Comparison of ENCODE assay signal across 14 cellular contexts in genomic region chr7:127959770-127960169, GRCh38.
A peak's percentile ranks its signal among the peaks of the same experiment; 100 is the strongest.
DNase-seq lines count a peak whose midpoint lies in the region; ATAC-seq lines count a peak whose summit lies in the region.
"Had no signal": no experiment of that assay in that cellular context is flagged by ENCODE, and none has a peak within 500 bp of the region (broad histone marks: within the 10 kb centered on the region; RNA-seq: fewer than 3 reads in every experiment).

No MANE protein-coding gene starts in this region.

- peak overlapping the region; percentile 68 for H3K27ac Mint-ChIP-seq in activated CD4-positive, alpha-beta T cell treated with anti-CD3 and anti-CD28 coated beads, Interleukin-2, amount 10 ng/mL, durations not matched to agents 24 days and 14 days
- H3K27ac Mint-ChIP-seq in stimulated activated naive B cell treated with anti-CD40 and anti-IgM and Interleukin-4, amounts not matched to agents 10 μg/mL and 1 μg/mL and 100 μg/mL, for 72 hours, result peak overlapping the region; percentile 56
- H3K27ac Mint-ChIP-seq: CD8-positive, alpha-beta memory T cell had no signal

- no peaks in the 10 kb centered on the region for H3K27me3 Mint-ChIP-seq in activated CD4-positive, alpha-beta T cell treated with anti-CD3 and anti-CD28 coated beads, Interleukin-2, amount 10 ng/mL, durations not matched to agents 24 days and 14 days
- no peaks in the 10 kb centered on the region for H3K27me3 Mint-ChIP-seq in stimulated activated naive B cell treated with anti-CD40 and anti-IgM and Interleukin-4, amounts not matched to agents 10 μg/mL and 1 μg/mL and 100 μg/mL, for 72 hours
- H3K27me3 Mint-ChIP-seq: CD8-positive, alpha-beta memory T cell had no signal

- H3K9me3 Mint-ChIP-seq in activated CD4-positive, alpha-beta T cell treated with anti-CD3 and anti-CD28 coated beads, Interleukin-2, amount 10 ng/mL, durations not matched to agents 24 days and 14 days, result peaks cover 6% of the 10 kb centered on the region
- H3K9me3 Mint-ChIP-seq in stimulated activated naive B cell treated with anti-CD40 and anti-IgM and Interleukin-4, amounts not matched to agents 10 μg/mL and 1 μg/mL and 100 μg/mL, for 72 hours, result peaks cover 0 to 2% of the 10 kb centered on the region in 2 donors

- peaks cover 12% of the 10 kb centered on the region for H3K4me1 Mint-ChIP-seq in activated CD4-positive, alpha-beta T cell treated with anti-CD3 and anti-CD28 coated beads, Interleukin-2, amount 10 ng/mL, durations not matched to agents 24 days and 14 days
- peaks cover 14 to 26% of the 10 kb centered on the region in 2 donors for H3K4me1 Mint-ChIP-seq in stimulated activated naive B cell treated with anti-CD40 and anti-IgM and Interleukin-4, amounts not matched to agents 10 μg/mL and 1 μg/mL and 100 μg/mL, for 72 hours

- no peak for DNase-seq in activated CD4-positive, alpha-beta T cell treated with anti-CD3 and anti-CD28 coated beads, Interleukin-2, amount 10 ng/mL, durations not matched to agents 24 days and 14 days
- no peak for DNase-seq in activated CD4-positive, alpha-beta T cell treated with anti-CD3 and anti-CD28 coated beads for 4 hours
- no peak for DNase-seq in stimulated activated naive B cell treated with anti-CD40 and anti-IgM and Interleukin-4, amounts not matched to agents 10 μg/mL and 1 μg/mL and 100 μg/mL, for 72 hours
- DNase-seq in ecto neural progenitor cell (ENCODE audit: low spot score) (no peak), H4 (ENCODE audit: low spot score) (no peak), NCI-H446 (lab: John Stamatoyannopoulos, UW) (no peak)
- DNase-seq: activated T-cell treated with anti-CD3 and anti-CD28 coated beads, Interleukin-2, amount 50 U/mL, for 4 hours; CD8-positive, alpha-beta memory T cell; erythroblast; heart right ventricle; left colon; PC-9 had no signal

- intact Hi-C loops in activated CD4-positive, alpha-beta T cell treated with anti-CD3 and anti-CD28 coated beads, Interleukin-2, amount 10 ng/mL, durations not matched to agents 24 days and 14 days (cut with micrococcal nuclease), result no loop called here

- no peak overlapping the region for H3K4me3 Mint-ChIP-seq in activated CD4-positive, alpha-beta T cell treated with anti-CD3 and anti-CD28 coated beads, Interleukin-2, amount 10 ng/mL, durations not matched to agents 24 days and 14 days
- H3K4me3 Mint-ChIP-seq in stimulated activated naive B cell treated with anti-CD40 and anti-IgM and Interleukin-4, amounts not matched to agents 10 μg/mL and 1 μg/mL and 100 μg/mL, for 72 hours, result no peak overlapping the region
- H3K4me3 Mint-ChIP-seq: activated T-cell treated with anti-CD3 and anti-CD28 coated beads, Interleukin-2, amount 50 U/mL, for 4 hours; CD8-positive, alpha-beta memory T cell had no signal

- H3K36me3 Mint-ChIP-seq in activated CD4-positive, alpha-beta T cell treated with anti-CD3 and anti-CD28 coated beads, Interleukin-2, amount 10 ng/mL, durations not matched to agents 24 days and 14 days (ENCODE audit: low read depth), result peaks cover 29% of the 10 kb centered on the region
- peaks cover 33 to 48% of the 10 kb centered on the region in 2 donors for H3K36me3 Mint-ChIP-seq in stimulated activated naive B cell treated with anti-CD40 and anti-IgM and Interleukin-4, amounts not matched to agents 10 μg/mL and 1 μg/mL and 100 μg/mL, for 72 hours

- ATAC-seq in HG02610 (IDR thresholded peaks at IDR 0.05; ENCODE audit: unreplicated experiment), result peak; percentile 83
- peak; percentile 69 for ATAC-seq in HG03460 (IDR thresholded peaks at IDR 0.05; ENCODE audit: unreplicated experiment)
- ATAC-seq in stimulated activated naive B cell treated with anti-CD40 and anti-IgM and Interleukin-4, amounts not matched to agents 10 μg/mL and 1 μg/mL and 100 μg/mL, for 72 hours (replicated peaks), result peak; percentile 87 to 95
- ATAC-seq: activated T-cell treated with anti-CD3 and anti-CD28 coated beads, Interleukin-2, amount 50 U/mL, for 4 hours; left colon had no signal
